7 cellular contexts compared by ENCODE assay signal in genomic region chr10:52820316-52820715, GRCh38. TPM values are rescaled to one million over a fixed set of nuclear protein-coding genes. Genes with fewer than 3 reads are reported as not detected.
"Had no signal": no experiment of that assay in that cellular context is flagged by ENCODE, and none has a peak within 500 bp of the region (broad histone marks: within the 10 kb centered on the region; RNA-seq: fewer than 3 reads in every experiment).

No MANE protein-coding gene starts in this region.

- H3K4me3 ChIP-seq: GM23248, K562 had no signal

- DNase-seq: GM23248, GOT3, H9, HCEC 1CT, IMR-90 had no signal

- ATAC-seq: K562 had no signal

- H3K9ac ChIP-seq: GM23248 had no signal

- H3K27ac ChIP-seq: GM23248 had no signal

- H2AFZ ChIP-seq: GM23248 had no signal

RNA-seq across cellular contexts. Expression of gene MBL2, which starts 47.7 kb away (rescaled TPM):
- total RNA-seq: GM23248, H9, HT-29, IMR-90, K562 had no signal
- polyA plus RNA-seq: GM23248, IMR-90, K562 had no signal
